32 cellular contexts compared by ENCODE assay signal in the genomic region with DNA sequence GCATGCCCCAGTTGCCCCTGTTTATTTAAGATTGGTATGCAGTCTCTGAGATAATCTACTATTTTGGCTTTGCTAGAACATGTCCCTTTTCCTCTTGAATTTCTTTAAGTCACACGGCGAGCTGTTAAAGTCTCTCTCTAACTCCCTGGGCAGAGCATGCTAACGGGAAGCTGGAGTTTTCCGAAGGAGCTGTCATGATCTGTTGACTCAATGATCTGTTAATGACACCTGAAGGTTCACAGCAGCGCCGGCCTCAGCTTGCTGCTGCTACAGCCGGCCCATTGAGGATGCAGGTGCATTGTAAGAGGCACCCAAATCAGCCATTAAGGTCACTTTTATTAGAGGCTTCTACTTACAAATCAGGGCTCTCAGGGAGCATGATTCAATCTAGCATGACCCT.
"Had no signal": no experiment of that assay in that cellular context is flagged by ENCODE, and none has a peak within 500 bp of the region (broad histone marks: within the 10 kb centered on the region; RNA-seq: fewer than 3 reads in every experiment).

No MANE protein-coding gene starts in this region.

- H3K27ac ChIP-seq: foreskin keratinocyte, heart right ventricle, neutrophil, ovary, sigmoid colon, thyroid gland, upper lobe of right lung, WERI-Rb-1 had no signal

- H3K27ac Mint-ChIP-seq: activated CD4-positive, alpha-beta memory T cell treated with anti-CD3 and anti-CD28 coated beads for 36 hours; activated CD4-positive, alpha-beta T cell treated with anti-CD3 and anti-CD28 coated beads, Interleukin-2, amount 10 ng/mL, durations not matched to agents 24 days and 14 days; activated naive CD4-positive, alpha-beta T cell treated with anti-CD3 and anti-CD28 coated beads, Interleukin-2, amount 10 ng/mL, durations not matched to agents 7 days and 5 days; effector memory CD8-positive, alpha-beta T cell; nephron; progenitor cell of endocrine pancreas; stimulated activated effector memory CD8-positive, alpha-beta T cell treated with anti-CD3 and anti-CD28 coated beads, Interleukin-12 subunit alpha, Interleukin-12 subunit beta, amount 100 ng/mL, for 72 hours; stimulated activated naive CD8-positive, alpha-beta T cell treated with anti-CD3 and anti-CD28 coated beads, Interleukin-15, Interleukin-2, amounts not matched to agents 100 ng/mL and 50 ng/mL, for 24 hours; T-helper 1 cell treated with Interleukin-12 subunit alpha and Interleukin-12 subunit beta and Interleukin-4 antibody, amounts not matched to agents 30 μg/mL and 1 μg/mL, for 36 hours had no signal

- H3K4me1 Mint-ChIP-seq: activated CD4-positive, alpha-beta T cell treated with anti-CD3 and anti-CD28 coated beads, Interleukin-2, amount 10 ng/mL, durations not matched to agents 24 days and 14 days; activated naive CD4-positive, alpha-beta T cell treated with anti-CD3 and anti-CD28 coated beads, Interleukin-2, amount 10 ng/mL, durations not matched to agents 7 days and 5 days; nephron; stimulated activated effector memory CD8-positive, alpha-beta T cell treated with anti-CD3 and anti-CD28 coated beads, Interleukin-12 subunit alpha, Interleukin-12 subunit beta, amount 100 ng/mL, for 72 hours had no signal

- H3K27me3 Mint-ChIP-seq: activated CD4-positive, alpha-beta memory T cell treated with anti-CD3 and anti-CD28 coated beads for 36 hours; activated CD4-positive, alpha-beta T cell treated with anti-CD3 and anti-CD28 coated beads, Interleukin-2, amount 10 ng/mL, durations not matched to agents 24 days and 14 days; activated naive CD4-positive, alpha-beta T cell treated with anti-CD3 and anti-CD28 coated beads, Interleukin-2, amount 10 ng/mL, durations not matched to agents 7 days and 5 days; effector memory CD8-positive, alpha-beta T cell; progenitor cell of endocrine pancreas; stimulated activated naive CD8-positive, alpha-beta T cell treated with anti-CD3 and anti-CD28 coated beads, Interleukin-15, Interleukin-2, amounts not matched to agents 100 ng/mL and 50 ng/mL, for 24 hours had no signal

- H3K9me3 Mint-ChIP-seq: activated CD4-positive, alpha-beta T cell treated with anti-CD3 and anti-CD28 coated beads, Interleukin-2, amount 10 ng/mL, durations not matched to agents 24 days and 14 days; T-helper 1 cell treated with Interleukin-12 subunit alpha and Interleukin-12 subunit beta and Interleukin-4 antibody, amounts not matched to agents 30 μg/mL and 1 μg/mL, for 36 hours had no signal

- H3K9me3 ChIP-seq: heart right ventricle, neutrophil, ovary, sigmoid colon, thyroid gland, upper lobe of right lung had no signal

- ATAC-seq: effector memory CD8-positive, alpha-beta T cell; esophagus mucosa; foreskin keratinocyte; heart right ventricle; left cardiac atrium; left ventricle myocardium superior; stimulated activated effector memory CD8-positive, alpha-beta T cell treated with anti-CD3 and anti-CD28 coated beads, Interleukin-12 subunit alpha, Interleukin-12 subunit beta, amount 100 ng/mL, for 72 hours; upper lobe of right lung had no signal

- H3K4me1 ChIP-seq: foreskin keratinocyte, heart right ventricle, sigmoid colon, upper lobe of right lung had no signal

- H3K27me3 ChIP-seq: foreskin keratinocyte, heart right ventricle, neutrophil, ovary, sigmoid colon, thyroid gland, upper lobe of right lung had no signal

- H3K4me3 Mint-ChIP-seq: activated CD4-positive, alpha-beta memory T cell treated with anti-CD3 and anti-CD28 coated beads for 36 hours; activated CD4-positive, alpha-beta T cell treated with anti-CD3 and anti-CD28 coated beads, Interleukin-2, amount 10 ng/mL, durations not matched to agents 24 days and 14 days; activated naive CD4-positive, alpha-beta T cell treated with anti-CD3 and anti-CD28 coated beads, Interleukin-2, amount 10 ng/mL, durations not matched to agents 7 days and 5 days; effector memory CD8-positive, alpha-beta T cell; nephron; stimulated activated effector memory CD8-positive, alpha-beta T cell treated with anti-CD3 and anti-CD28 coated beads, Interleukin-12 subunit alpha, Interleukin-12 subunit beta, amount 100 ng/mL, for 72 hours; stimulated activated naive CD8-positive, alpha-beta T cell treated with anti-CD3 and anti-CD28 coated beads, Interleukin-15, Interleukin-2, amounts not matched to agents 100 ng/mL and 50 ng/mL, for 24 hours; T-helper 1 cell treated with Interleukin-12 subunit alpha and Interleukin-12 subunit beta and Interleukin-4 antibody, amounts not matched to agents 30 μg/mL and 1 μg/mL, for 36 hours had no signal

- H3K36me3 Mint-ChIP-seq: activated CD4-positive, alpha-beta memory T cell treated with anti-CD3 and anti-CD28 coated beads for 36 hours; activated naive CD4-positive, alpha-beta T cell treated with anti-CD3 and anti-CD28 coated beads, Interleukin-2, amount 10 ng/mL, durations not matched to agents 7 days and 5 days; stimulated activated effector memory CD8-positive, alpha-beta T cell treated with anti-CD3 and anti-CD28 coated beads, Interleukin-12 subunit alpha, Interleukin-12 subunit beta, amount 100 ng/mL, for 72 hours had no signal

- H3K4me3 ChIP-seq: heart right ventricle, ovary, sigmoid colon, thyroid gland, upper lobe of right lung had no signal

- H3K36me3 ChIP-seq: heart right ventricle, neutrophil, ovary, sigmoid colon, thyroid gland, upper lobe of right lung, WERI-Rb-1 had no signal

- DNase-seq: activated CD4-positive, alpha-beta memory T cell treated with anti-CD3 and anti-CD28 coated beads for 36 hours; activated CD4-positive, alpha-beta T cell treated with anti-CD3 and anti-CD28 coated beads, Interleukin-2, amount 10 ng/mL, durations not matched to agents 24 days and 14 days; activated CD4-positive, CD25-positive, alpha-beta regulatory T cell treated with anti-CD3 and anti-CD28 coated beads, Interleukin-2, amount 50 U/mL, for 72 hours; activated CD8-positive, alpha-beta memory T cell treated with anti-CD3 and anti-CD28 coated beads, Interleukin-2, amount 50 U/mL, for 4 hours; activated gamma-delta T cell; activated naive CD4-positive, alpha-beta T cell treated with anti-CD3 and anti-CD28 coated beads, Interleukin-2, amount 10 ng/mL, durations not matched to agents 7 days and 5 days; activated T-cell treated with anti-CD3 and anti-CD28 coated beads, Interleukin-2, amount 50 U/mL, for 1 hour; amygdala; caudate nucleus; cortex of kidney; effector memory CD8-positive, alpha-beta T cell; foreskin keratinocyte; heart right ventricle; left cardiac atrium; left ventricle myocardium superior; ovary; sigmoid colon; small intestine; stimulated activated CD4-positive, alpha-beta T cell treated with anti-CD3 and anti-CD28 coated beads, Interleukin-4, amount 100 ng/mL, for 24 hours; substantia nigra; SW 1271; T-helper 9 cell; upper lobe of right lung; WERI-Rb-1 had no signal
